ENCODE assay signal across 31 cellular contexts in genomic region chr12:11869901-11870300, GRCh38.
"Had no signal": no experiment of that assay in that cellular context is flagged by ENCODE, and none has a peak within 500 bp of the region (broad histone marks: within the 10 kb centered on the region; RNA-seq: fewer than 3 reads in every experiment).

No MANE protein-coding gene starts in this region.

- H3K4me3 Mint-ChIP-seq: activated B cell treated with CpG ODN at 0.5 μM for 24 hours; activated CD4-positive, alpha-beta memory T cell treated with anti-CD3 and anti-CD28 coated beads for 36 hours; activated naive CD8-positive, alpha-beta T cell treated with anti-CD3 and anti-CD28 coated beads for 36 hours; activated T-cell treated with anti-CD3 and anti-CD28 coated beads, Interleukin-2, amount 50 U/mL, for 4 hours; activated T-helper 1 cell treated with anti-CD3 and anti-CD28 coated beads, Interleukin-12 subunit alpha, Interleukin-12 subunit beta, Interleukin-2, Interleukin-4 antibody, amounts not matched to agents 30 ng/mL and 10 ng/mL and 1 ng/mL, durations not matched to agents 14 hours and 24 hours and 36 hours; T-helper 2 cell treated with Interferon-gamma antibody and Interleukin-4, amounts not matched to agents 5 μg/mL and 100 μg/mL, for 36 hours had no signal

- DNase-seq: activated B cell treated with CpG ODN at 0.5 μM for 24 hours; activated CD4-positive, alpha-beta memory T cell treated with anti-CD3 and anti-CD28 coated beads for 36 hours; activated CD4-positive, alpha-beta T cell treated with anti-CD3 and anti-CD28 coated beads for 4 hours; activated CD4-positive, alpha-beta T cell treated with anti-CD3 and anti-CD28 coated beads, Interleukin-2, amount 50 U/mL, for 1 hour; activated CD4-positive, CD25-positive, alpha-beta regulatory T cell treated with anti-CD3 and anti-CD28 coated beads, Interleukin-2, amount 50 U/mL, for 72 hours; activated CD8-positive, alpha-beta memory T cell treated with anti-CD3 and anti-CD28 coated beads, Interleukin-2, amount 50 U/mL, for 4 hours; activated gamma-delta T cell treated with Interleukin-2 at 50 U/mL for 16 hours; activated naive CD4-positive, alpha-beta T cell treated with anti-CD3 and anti-CD28 coated beads, Interleukin-2, amount 50 U/mL, for 16 hours; activated naive CD8-positive, alpha-beta T cell treated with anti-CD3 and anti-CD28 coated beads for 36 hours; activated T-cell treated with anti-CD3 and anti-CD28 coated beads for 4 hours; activated T-cell treated with anti-CD3 and anti-CD28 coated beads, Interleukin-2, amount 50 U/mL, for 4 hours; amniotic stem cell; Kasumi-1; KG1; MG63; NCI-H1048; NCI-H1105 treated with DMSO at 0.1 percent for 48 hours; NCI-H1436; NCI-H1694; NCI-H1930; NCI-H2081 treated with DMSO at 0.1 percent for 48 hours; NCI-H345; NCI-H524 treated with DMSO at 0.1 percent for 48 hours; SHP77; SJCRH30 had no signal

- H3K4me1 ChIP-seq: ascending aorta, breast epithelium, SJCRH30 had no signal

- H3K27ac Mint-ChIP-seq: activated B cell treated with CpG ODN at 0.5 μM for 24 hours; activated CD4-positive, alpha-beta memory T cell treated with anti-CD3 and anti-CD28 coated beads for 36 hours; activated naive CD8-positive, alpha-beta T cell treated with anti-CD3 and anti-CD28 coated beads for 36 hours; activated T-helper 1 cell treated with anti-CD3 and anti-CD28 coated beads, Interleukin-12 subunit alpha, Interleukin-12 subunit beta, Interleukin-2, Interleukin-4 antibody, amounts not matched to agents 30 ng/mL and 10 ng/mL and 1 ng/mL, durations not matched to agents 14 hours and 24 hours and 36 hours; T-helper 2 cell treated with Interferon-gamma antibody and Interleukin-4, amounts not matched to agents 5 μg/mL and 100 μg/mL, for 36 hours had no signal

- H3K4me3 ChIP-seq: ascending aorta, breast epithelium, MG63, SJCRH30, SK-N-MC had no signal

- H3K4me1 Mint-ChIP-seq: activated B cell treated with CpG ODN at 0.5 μM for 24 hours had no signal

- ATAC-seq: activated T-cell treated with anti-CD3 and anti-CD28 coated beads, Interleukin-2, amount 50 U/mL, for 4 hours; Panc1 had no signal

- H3K9me3 ChIP-seq: MG63 had no signal

- H3K27me3 Mint-ChIP-seq: activated B cell treated with CpG ODN at 0.5 μM for 24 hours; activated CD4-positive, alpha-beta memory T cell treated with anti-CD3 and anti-CD28 coated beads for 36 hours; activated naive CD8-positive, alpha-beta T cell treated with anti-CD3 and anti-CD28 coated beads for 36 hours had no signal

- H3K27me3 ChIP-seq: ascending aorta, breast epithelium, MG63, SJCRH30 had no signal

- H3K27ac ChIP-seq: ascending aorta, SJCRH30, SK-N-MC had no signal

- H3K36me3 ChIP-seq: MG63, SJCRH30 had no signal
